Comparison of ENCODE assay signal across 9 cellular contexts in the genomic region with DNA sequence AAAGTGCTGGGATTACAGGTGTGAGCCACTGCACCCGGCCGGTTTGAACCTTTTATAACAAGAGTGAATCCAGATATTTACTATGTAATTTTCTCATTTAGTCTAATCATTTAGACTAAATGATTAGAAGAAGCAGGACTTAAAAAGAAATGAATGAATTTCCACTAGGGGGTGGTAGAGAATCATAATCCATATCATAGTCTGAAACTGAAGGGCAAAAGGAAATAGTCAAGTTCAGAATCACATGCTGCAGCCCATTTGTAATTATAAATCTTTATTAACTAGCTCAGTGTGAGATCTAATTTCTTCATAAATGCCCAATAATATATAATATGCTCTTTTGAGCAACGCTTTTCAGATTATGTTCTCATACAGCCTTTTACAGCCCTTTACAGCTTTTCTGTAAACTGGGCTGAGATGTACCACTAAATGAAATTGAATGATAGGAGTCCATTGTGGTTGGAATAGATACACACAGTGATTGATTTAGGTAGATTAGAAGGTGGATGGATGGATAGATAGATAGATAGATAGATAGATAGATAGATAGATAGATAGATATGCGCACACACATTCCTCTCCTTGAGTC. TPM values are rescaled to one million over a fixed set of nuclear protein-coding genes. Genes with fewer than 3 reads are reported as not detected.
A peak's percentile ranks its signal among the peaks of the same experiment; 100 is the strongest.
DNase-seq lines count a peak whose midpoint lies in the region; ATAC-seq and TF ChIP-seq lines count a peak whose summit lies in the region.
"Had no signal": no experiment of that assay in that cellular context is flagged by ENCODE, and none has a peak within 500 bp of the region (broad histone marks: within the 10 kb centered on the region; RNA-seq: fewer than 3 reads in every experiment).

No MANE protein-coding gene starts in this region.

- TF ChIP-seq CTCF in GM23338 (conservative IDR thresholded peaks at IDR 0.05; ENCODE audit: low read depth in 2 of 2) (peak; percentile 58 to 78), ascending aorta (IDR thresholded peaks at IDR 0.05) (peak; percentile 56 to 64 (median 63)), stomach (IDR thresholded peaks at IDR 0.05) (peak in 5 of 7 experiments; percentile 22 to 73 (median 61))

- no peaks in the 10 kb centered on the region for H3K9me3 Mint-ChIP-seq in GM23338

- H3K4me1 ChIP-seq in GM23338 (ENCODE audit: insufficient read depth) (no peaks in the 10 kb centered on the region), ascending aorta (peaks cover 0 to 2% of the 10 kb centered on the region in 2 donors), stomach (peaks cover 0 to 12% (median 4%) of the 10 kb centered on the region in 4 donors)

- 40 to 52% (median 50%) methylated on average over 4 of the region's 4 CpGs for WGBS in stomach, 5 donors

- H3K36me3 Mint-ChIP-seq in GM23338 (ENCODE audit: low read depth): no peaks in the 10 kb centered on the region

- H3K27ac ChIP-seq in GM23338 (ENCODE audit: low read depth) (no peak overlapping the region), ascending aorta (no peak overlapping the region), stomach (no peak overlapping the region)

- H3K4me2 ChIP-seq in GM23338: no peak overlapping the region

- intact Hi-C loops in ascending aorta (cut with DNase I) (loop anchor here (1.0 to 5.0 kb wide), 4 partner anchors 47 to 362 kb away; a partner anchor contains a TSS), stomach (cut with DNase I; ENCODE audit: low total_unique reads) (loop anchor here (10.0 kb wide), 1 partner anchor 49 kb away; no protein-coding TSS in a partner anchor)

- H3K79me2 ChIP-seq in GM23338 (replicated peaks; ENCODE audit: insufficient read depth): no peaks in the 10 kb centered on the region

- no peak overlapping the region for H3K4me3 Mint-ChIP-seq in GM23338

- H3K9me3 ChIP-seq in ascending aorta: no peaks in the 10 kb centered on the region
- H3K9me3 ChIP-seq in stomach: no peaks in the 10 kb centered on the region
- H3K9me3 ChIP-seq: HAP-1 had no signal

- H3F3A ChIP-seq in GM23338 (replicated peaks; ENCODE audit: low read depth): no peaks in the 10 kb centered on the region

- H4K20me1 ChIP-seq in GM23338 (replicated peaks; ENCODE audit: insufficient read depth): no peaks in the 10 kb centered on the region

- no peak for TF ChIP-seq POLR2A in stomach (IDR thresholded peaks at IDR 0.05)

- H3K4me3 ChIP-seq in GM23338 (no peak overlapping the region), ascending aorta (no peak overlapping the region), stomach (no peak overlapping the region)
- H3K4me3 ChIP-seq: HAP-1 had no signal

- H3K27ac Mint-ChIP-seq in GM23338: no peak overlapping the region

- no peaks in the 10 kb centered on the region for H3K27me3 ChIP-seq in GM23338 (ENCODE audit: insufficient read depth)
- no peaks in the 10 kb centered on the region for H3K27me3 ChIP-seq in ascending aorta
- no peaks in the 10 kb centered on the region for H3K27me3 ChIP-seq in stomach

- peaks cover 4% of the 10 kb centered on the region for H3K27me3 Mint-ChIP-seq in GM23338 (ENCODE audit: insufficient read depth, low read depth, poor library complexity)

- no peak overlapping the region for H2AFZ ChIP-seq in GM23338

- H3K36me3 ChIP-seq in GM23338 (ENCODE audit: insufficient read depth): no peaks in the 10 kb centered on the region
- no peaks in the 10 kb centered on the region for H3K36me3 ChIP-seq in ascending aorta
- H3K36me3 ChIP-seq in stomach: no peaks in the 10 kb centered on the region
- H3K36me3 ChIP-seq: HAP-1 had no signal

- no peaks in the 10 kb centered on the region for H3K9me2 ChIP-seq in GM23338 (ENCODE audit: insufficient read depth)

- no peaks in the 10 kb centered on the region for H3K4me1 Mint-ChIP-seq in GM23338

- ATAC-seq in GM23338 (peak; percentile 38; the same call in 2 of the 3 replicates), HG03457 (IDR thresholded peaks at IDR 0.05; ENCODE audit: unreplicated experiment) (no peak), HG03025 (IDR thresholded peaks at IDR 0.05; ENCODE audit: low FRiP score, unreplicated experiment) (no peak)

- no peak for TF ChIP-seq EP300 in stomach (IDR thresholded peaks at IDR 0.05)

- peak; percentile 69 to 87 for DNase-seq in AML-193 (lab: John Stamatoyannopoulos, UW)
- peak; percentile 82 for DNase-seq in GM23338 (ENCODE audit: low spot score)
- peak; percentile 49 for DNase-seq in NCI-H446 treated with DMSO at 0.1 percent for 48 hours (lab: John Stamatoyannopoulos, UW)
- no peak for DNase-seq in ascending aorta (ENCODE audit: low spot score in 2 of 2)
- peak; percentile 54 for DNase-seq in iPS-NIHi11 (ENCODE audit: low spot score)
- no peak for DNase-seq in stomach

TF ChIP-seq in GM23338, 12 proteins besides CTCF, POLR2A, EP300 and RAD21 (continues in another document):
- TF ChIP-seq STAT1 (IDR thresholded peaks at IDR 0.05; ENCODE audit: unreplicated experiment) (no peak), POLR2AphosphoS5 (IDR thresholded peaks at IDR 0.05; ENCODE audit: low read depth) (no peak), NANOG (IDR thresholded peaks at IDR 0.05; ENCODE audit: borderline replicate concordance) (no peak)
- TF ChIP-seq, protein P1, sequence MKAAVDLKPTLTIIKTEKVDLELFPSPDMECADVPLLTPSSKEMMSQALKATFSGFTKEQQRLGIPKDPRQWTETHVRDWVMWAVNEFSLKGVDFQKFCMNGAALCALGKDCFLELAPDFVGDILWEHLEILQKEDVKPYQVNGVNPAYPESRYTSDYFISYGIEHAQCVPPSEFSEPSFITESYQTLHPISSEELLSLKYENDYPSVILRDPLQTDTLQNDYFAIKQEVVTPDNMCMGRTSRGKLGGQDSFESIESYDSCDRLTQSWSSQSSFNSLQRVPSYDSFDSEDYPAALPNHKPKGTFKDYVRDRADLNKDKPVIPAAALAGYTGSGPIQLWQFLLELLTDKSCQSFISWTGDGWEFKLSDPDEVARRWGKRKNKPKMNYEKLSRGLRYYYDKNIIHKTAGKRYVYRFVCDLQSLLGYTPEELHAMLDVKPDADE (IDR thresholded peaks at IDR 0.05): no peak

RNA-seq across cellular contexts. Expression of a gene that starts 31.8 kb away (rescaled TPM):
- 2.8 TPM in 1 of 2 replicates, not detected in the other for total RNA-seq in GM23338 (2014; rRNA removed; shearing (Covaris generic))
- 5.5 and 6.2 TPM in 2 replicates for polyA plus RNA-seq in GM23338 (2016; fragmentation: Nextera tagmentation; extraction: Ambion mirVana)
- total RNA-seq in ascending aorta: 42.8 TPM
- 10 to 100 TPM in 1 of 5 donors, 1 to 10 TPM in 4; 5.4 to 18.7 (median 6.8) TPM for total RNA-seq in stomach
- polyA plus RNA-seq in stomach: 100 to 1,000 TPM in 1 of 3 donors, 10 to 100 TPM in 2; 33.2 to 107 (median 91.6) TPM

RNA-seq across cellular contexts. Expression of a gene that starts 32.3 kb away (rescaled TPM):
- total RNA-seq in GM23338 (2014; rRNA removed; shearing (Covaris generic)): 16.5 and 22.0 TPM in 2 replicates
- polyA plus RNA-seq in GM23338 (2016; fragmentation: Nextera tagmentation; extraction: Ambion mirVana) (13.8 and 14.2 TPM in 2 replicates), stomach (100 to 1,000 TPM in 1 of 3 donors, 10 to 100 TPM in 2; 10.8 to 117 (median 15.5) TPM)
- total RNA-seq in ascending aorta (51.2 TPM), stomach (10 to 100 TPM; 16.0 to 54.7 (median 29.6) TPM)

RNA-seq across cellular contexts. Expression of a gene that starts 41.9 kb away (rescaled TPM):
- total RNA-seq in GM23338 (2014; rRNA removed; shearing (Covaris generic)): 16.5 and 20.2 TPM in 2 replicates
- polyA plus RNA-seq in GM23338 (2016; fragmentation: Nextera tagmentation; extraction: Ambion mirVana): 27.1 and 27.6 TPM in 2 replicates
- 18.4 TPM for total RNA-seq in ascending aorta
- 10 to 100 TPM in 3 of 5 donors, 1 to 10 TPM in 2; 2.7 to 32.1 (median 16.7) TPM for total RNA-seq in stomach
- 100 to 1,000 TPM in 2 of 3 donors, 10 to 100 TPM in 1; 88.6 to 177 (median 124) TPM for polyA plus RNA-seq in stomach

RNA-seq across cellular contexts. Expression of a gene that starts 47.3 kb away (rescaled TPM):
- 9.5 and 102 TPM in 2 replicates for total RNA-seq in GM23338 (2014; rRNA removed; shearing (Covaris generic))
- polyA plus RNA-seq in GM23338 (2016; fragmentation: Nextera tagmentation; extraction: Ambion mirVana) (3.4 and 4.9 TPM in 2 replicates), stomach (10 to 100 TPM in 1 of 3 donors, 1 to 10 TPM in 2; 1.2 to 24.6 (median 4.4) TPM)
- total RNA-seq in ascending aorta (26.7 TPM), stomach (100 to 1,000 TPM in 1 of 5 donors, 10 to 100 TPM in 3, 1 to 10 TPM in 1; 3.8 to 449 (median 12.2) TPM)

RNA-seq across cellular contexts. Expression of a gene that starts 55.0 kb away (rescaled TPM):
- 1.3 and 1.6 TPM in 2 replicates for total RNA-seq in GM23338 (2014; rRNA removed; shearing (Covaris generic))
- polyA plus RNA-seq in GM23338 (2016; fragmentation: Nextera tagmentation; extraction: Ambion mirVana): 0.70 and 1.4 TPM in 2 replicates
- total RNA-seq in ascending aorta: 26.8 TPM
- total RNA-seq in stomach: 10 to 100 TPM in 2 of 5 donors, 1 to 10 TPM in 2, not detected in 1; 7.6 to 27.1 (median 13.4) TPM
- 10 to 100 TPM in 2 of 3 donors, 1 to 10 TPM in 1; 8.1 to 25.3 (median 11.8) TPM for polyA plus RNA-seq in stomach

Comparison
In these comparisons a context has a peak if more than half of its experiments do, and no peak if none do; other contexts are left out.
1. DNase-seq: peak in AML-193 (2 of 2), GM23338 (single experiment), NCI-H446 treated with DMSO at 0.1 percent for 48 hours (single experiment) and iPS-NIHi11 (single experiment); none in ascending aorta (0 of 2) and stomach (single experiment).
2. Peak in every context shown above with its lines, with median percentiles within 50 percentile points of each other: CTCF ChIP-seq.